In the genomic region with DNA sequence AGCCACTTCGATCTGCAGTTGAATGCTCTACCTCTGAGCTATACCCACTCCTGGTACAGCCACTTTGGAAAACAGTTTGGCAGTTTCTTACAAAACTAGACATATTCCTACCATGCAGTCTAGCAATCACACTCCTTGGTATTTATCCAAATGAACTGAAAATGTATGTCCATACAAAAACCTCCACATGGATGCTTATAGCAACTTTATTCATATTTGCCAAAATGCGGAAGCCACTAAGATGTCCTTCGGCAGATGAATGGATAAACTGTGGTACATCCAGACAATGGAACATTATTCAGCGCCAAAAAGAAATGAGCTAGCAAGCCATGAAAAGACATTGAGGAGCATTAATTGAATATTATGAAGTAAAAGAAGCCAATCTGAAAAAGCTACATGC, we compare ENCODE assay signal across 30 cellular contexts. TPM values are rescaled to one million over a fixed set of nuclear protein-coding genes. Genes with fewer than 3 reads are reported as not detected.
"Had no signal": no experiment of that assay in that cellular context is flagged by ENCODE, and none has a peak within 500 bp of the region (broad histone marks: within the 10 kb centered on the region; RNA-seq: fewer than 3 reads in every experiment).

No MANE protein-coding gene starts in this region.

- H3K27ac Mint-ChIP-seq: stimulated activated effector memory CD8-positive, alpha-beta T cell treated with anti-CD3 and anti-CD28 coated beads, Interleukin-12 subunit alpha, Interleukin-12 subunit beta, amount 100 ng/mL, for 72 hours; stimulated activated memory B cell treated with anti-CD40 and anti-IgM and Interleukin-4, amounts not matched to agents 10 μg/mL and 1 μg/mL and 100 μg/mL, for 72 hours; stimulated activated naive B cell treated with anti-CD40 and anti-IgM and Interleukin-4, amounts not matched to agents 10 μg/mL and 1 μg/mL and 100 μg/mL, for 72 hours; stimulated activated naive CD8-positive, alpha-beta T cell treated with anti-CD3 and anti-CD28 coated beads, Interleukin-15, amount 100 ng/mL, for 72 hours; stimulated activated naive CD8-positive, alpha-beta T cell treated with anti-CD3 and anti-CD28 coated beads, Interleukin-15, Interleukin-2, amounts not matched to agents 100 ng/mL and 50 ng/mL, for 24 hours; type B pancreatic cell had no signal

- DNase-seq: stimulated activated CD4-positive, alpha-beta T cell treated with anti-CD3 and anti-CD28 coated beads, Interleukin-2, amount 100 ng/mL, for 48 hours; stimulated activated CD4-positive, alpha-beta T cell treated with anti-CD3 and anti-CD28 coated beads, Interleukin-4, amount 100 ng/mL, for 1 hour; stimulated activated CD4-positive, alpha-beta T cell treated with anti-CD3 and anti-CD28 coated beads, Interleukin-4, amount 100 ng/mL, for 24 hours; stimulated activated CD4-positive, alpha-beta T cell treated with anti-CD3 and anti-CD28 coated beads, Interleukin-4, amount 100 ng/mL, for 4 hours; stimulated activated CD8-positive, alpha-beta memory T cell treated with anti-CD3 and anti-CD28 coated beads, Interleukin-4, amount 100 ng/mL, for 48 hours; stimulated activated naive B cell treated with anti-CD40 and anti-IgM and Interleukin-4, amounts not matched to agents 10 μg/mL and 1 μg/mL and 100 μg/mL, for 72 hours; stimulated activated naive CD4-positive, alpha-beta T cell; stimulated activated naive CD4-positive, alpha-beta T cell treated with Interleukin-2 at 50 U/mL for 16 hours; stimulated activated naive CD8-positive, alpha-beta T cell treated with anti-CD3 and anti-CD28 coated beads, Interleukin-15, amount 100 ng/mL, for 72 hours; stimulated activated naive CD8-positive, alpha-beta T cell treated with anti-CD3 and anti-CD28 coated beads, Interleukin-15, Interleukin-2, amounts not matched to agents 100 U/mL and 50 U/mL, for 24 hours; stomach; substantia nigra; testis; thyroid gland; tibial artery; transverse colon; trophoblast cell; upper lobe of left lung; upper lobe of right lung; uterus had no signal

- H3K27me3 Mint-ChIP-seq: stimulated activated memory B cell treated with anti-CD40 and anti-IgM and Interleukin-4, amounts not matched to agents 10 μg/mL and 1 μg/mL and 100 μg/mL, for 72 hours; stimulated activated naive CD8-positive, alpha-beta T cell treated with anti-CD3 and anti-CD28 coated beads, Interleukin-15, amount 100 ng/mL, for 72 hours; type B pancreatic cell had no signal

- H3K36me3 ChIP-seq: stomach, suprapubic skin, thoracic aorta, thyroid gland, tibial artery, tibial nerve, transverse colon, upper lobe of left lung, upper lobe of right lung, uterus, vagina had no signal

- ATAC-seq: stimulated activated effector memory CD8-positive, alpha-beta T cell treated with anti-CD3 and anti-CD28 coated beads, Interleukin-12 subunit alpha, Interleukin-12 subunit beta, amount 100 ng/mL, for 72 hours; stimulated activated memory B cell treated with anti-CD40 and anti-IgM and Interleukin-4, amounts not matched to agents 10 μg/mL and 1 μg/mL and 100 μg/mL, for 72 hours; stimulated activated naive B cell treated with anti-CD40 and anti-IgM and Interleukin-4, amounts not matched to agents 10 μg/mL and 1 μg/mL and 100 μg/mL, for 72 hours; stimulated activated naive CD8-positive, alpha-beta T cell treated with anti-CD3 and anti-CD28 coated beads, Interleukin-15, amount 100 ng/mL, for 72 hours; stimulated activated naive CD8-positive, alpha-beta T cell treated with anti-CD3 and anti-CD28 coated beads, Interleukin-15, Interleukin-2, amounts not matched to agents 100 U/mL and 50 U/mL, for 24 hours; upper lobe of right lung had no signal

- H3K27ac ChIP-seq: stomach, suprapubic skin, testis, thoracic aorta, thyroid gland, tibial artery, tibial nerve, transverse colon, upper lobe of left lung, upper lobe of right lung, uterus, vagina had no signal

- FAIRE-seq: urothelium cell line had no signal

- H3K27me3 ChIP-seq: suprapubic skin, testis, tibial artery, tibial nerve, transverse colon, upper lobe of left lung, upper lobe of right lung, uterus, vagina had no signal

- H3K4me1 Mint-ChIP-seq: stimulated activated effector memory CD8-positive, alpha-beta T cell treated with anti-CD3 and anti-CD28 coated beads, Interleukin-12 subunit alpha, Interleukin-12 subunit beta, amount 100 ng/mL, for 72 hours; stimulated activated memory B cell treated with anti-CD40 and anti-IgM and Interleukin-4, amounts not matched to agents 10 μg/mL and 1 μg/mL and 100 μg/mL, for 72 hours; stimulated activated naive B cell treated with anti-CD40 and anti-IgM and Interleukin-4, amounts not matched to agents 10 μg/mL and 1 μg/mL and 100 μg/mL, for 72 hours; stimulated activated naive CD8-positive, alpha-beta T cell treated with anti-CD3 and anti-CD28 coated beads, Interleukin-15, amount 100 ng/mL, for 72 hours had no signal

- H3K4me3 Mint-ChIP-seq: stimulated activated effector memory CD8-positive, alpha-beta T cell treated with anti-CD3 and anti-CD28 coated beads, Interleukin-12 subunit alpha, Interleukin-12 subunit beta, amount 100 ng/mL, for 72 hours; stimulated activated memory B cell treated with anti-CD40 and anti-IgM and Interleukin-4, amounts not matched to agents 10 μg/mL and 1 μg/mL and 100 μg/mL, for 72 hours; stimulated activated naive B cell treated with anti-CD40 and anti-IgM and Interleukin-4, amounts not matched to agents 10 μg/mL and 1 μg/mL and 100 μg/mL, for 72 hours; stimulated activated naive CD8-positive, alpha-beta T cell treated with anti-CD3 and anti-CD28 coated beads, Interleukin-15, amount 100 ng/mL, for 72 hours; stimulated activated naive CD8-positive, alpha-beta T cell treated with anti-CD3 and anti-CD28 coated beads, Interleukin-15, Interleukin-2, amounts not matched to agents 100 ng/mL and 50 ng/mL, for 24 hours; type B pancreatic cell had no signal

- H3K4me3 ChIP-seq: stomach, suprapubic skin, testis, thoracic aorta, thyroid gland, tibial artery, tibial nerve, transverse colon, upper lobe of left lung, upper lobe of right lung, uterus, vagina had no signal

- H3K36me3 Mint-ChIP-seq: stimulated activated effector memory CD8-positive, alpha-beta T cell treated with anti-CD3 and anti-CD28 coated beads, Interleukin-12 subunit alpha, Interleukin-12 subunit beta, amount 100 ng/mL, for 72 hours; stimulated activated memory B cell treated with anti-CD40 and anti-IgM and Interleukin-4, amounts not matched to agents 10 μg/mL and 1 μg/mL and 100 μg/mL, for 72 hours; stimulated activated naive B cell treated with anti-CD40 and anti-IgM and Interleukin-4, amounts not matched to agents 10 μg/mL and 1 μg/mL and 100 μg/mL, for 72 hours had no signal

- H3K9me3 Mint-ChIP-seq: stimulated activated effector memory CD8-positive, alpha-beta T cell treated with anti-CD3 and anti-CD28 coated beads, Interleukin-12 subunit alpha, Interleukin-12 subunit beta, amount 100 ng/mL, for 72 hours; stimulated activated memory B cell treated with anti-CD40 and anti-IgM and Interleukin-4, amounts not matched to agents 10 μg/mL and 1 μg/mL and 100 μg/mL, for 72 hours; stimulated activated naive B cell treated with anti-CD40 and anti-IgM and Interleukin-4, amounts not matched to agents 10 μg/mL and 1 μg/mL and 100 μg/mL, for 72 hours; stimulated activated naive CD8-positive, alpha-beta T cell treated with anti-CD3 and anti-CD28 coated beads, Interleukin-15, amount 100 ng/mL, for 72 hours; stimulated activated naive CD8-positive, alpha-beta T cell treated with anti-CD3 and anti-CD28 coated beads, Interleukin-15, Interleukin-2, amounts not matched to agents 100 ng/mL and 50 ng/mL, for 24 hours; type B pancreatic cell had no signal

- H3K9me3 ChIP-seq: stomach, suprapubic skin, testis, thoracic aorta, thyroid gland, tibial artery, tibial nerve, transverse colon, upper lobe of left lung, upper lobe of right lung, uterus, vagina had no signal

- H3K4me1 ChIP-seq: stomach, suprapubic skin, testis, thyroid gland, tibial artery, tibial nerve, transverse colon, upper lobe of left lung, upper lobe of right lung, uterus, vagina had no signal

RNA-seq across cellular contexts. Expression of a gene that starts 45.3 kb away (rescaled TPM):
- total RNA-seq: subcutaneous adipose tissue, vagina had no signal
